22 cellular contexts compared by ENCODE assay signal in genomic region chr22:40039482-40039881, GRCh38. TPM values are rescaled to one million over a fixed set of nuclear protein-coding genes. Genes with fewer than 3 reads are reported as not detected.
"Had no signal": no experiment of that assay in that cellular context is flagged by ENCODE, and none has a peak within 500 bp of the region (broad histone marks: within the 10 kb centered on the region; RNA-seq: fewer than 3 reads in every experiment).

No MANE protein-coding gene starts in this region.

- H3K27ac ChIP-seq: foreskin keratinocyte, lower lobe of right lung, upper lobe of left lung, WERI-Rb-1 had no signal

- H3K4me3 Mint-ChIP-seq: activated CD8-positive, alpha-beta T cell treated with anti-CD3 and anti-CD28 coated beads, Interleukin-2, amount 10 ng/mL, durations not matched to agents 7 days and 5 days; activated naive CD8-positive, alpha-beta T cell; central memory CD8-positive, alpha-beta T cell; naive B cell had no signal

- H3K36me3 Mint-ChIP-seq: activated naive CD8-positive, alpha-beta T cell had no signal

- H3K4me3 ChIP-seq: adrenal gland, breast epithelium, lower lobe of right lung, upper lobe of left lung had no signal

- H3K27me3 ChIP-seq: adrenal gland, breast epithelium, upper lobe of left lung had no signal

- DNase-seq: activated CD4-positive, alpha-beta T cell treated with anti-CD3 and anti-CD28 coated beads, Interleukin-2, amount 50 U/mL, for 1 hour; activated CD4-positive, CD25-positive, alpha-beta regulatory T cell treated with anti-CD3 and anti-CD28 coated beads, Interleukin-2, amount 50 U/mL, for 72 hours; activated CD8-positive, alpha-beta T cell treated with anti-CD3 and anti-CD28 coated beads, Interleukin-2, amount 10 ng/mL, durations not matched to agents 7 days and 5 days; activated naive CD4-positive, alpha-beta T cell; adrenal gland; cortex of kidney; foreskin keratinocyte; kidney; lower lobe of right lung; mesendoderm; naive B cell; retina; stimulated activated CD4-positive, alpha-beta T cell treated with anti-CD3 and anti-CD28 coated beads, Interleukin-4, amount 100 ng/mL, for 1 hour; stimulated activated naive CD4-positive, alpha-beta T cell treated with Interleukin-2 at 50 U/mL for 16 hours; upper lobe of left lung; WERI-Rb-1 had no signal

- ATAC-seq: activated CD8-positive, alpha-beta T cell treated with anti-CD3 and anti-CD28 coated beads, Interleukin-2, amount 10 ng/mL, durations not matched to agents 7 days and 5 days; foreskin keratinocyte; left lobe of liver; lower lobe of right lung had no signal

- H3K27ac Mint-ChIP-seq: activated CD8-positive, alpha-beta T cell treated with anti-CD3 and anti-CD28 coated beads, Interleukin-2, amount 10 ng/mL, durations not matched to agents 7 days and 5 days; activated naive CD8-positive, alpha-beta T cell; activated T-helper 2 cell treated with anti-CD3 and anti-CD28 coated beads, Interferon-gamma antibody, Interleukin-2, Interleukin-4, amounts not matched to agents 10 μg/mL and 5 μg/mL and 100 μg/mL, durations not matched to agents 14 hours and 24 hours and 36 hours had no signal

- H3K9me3 ChIP-seq: adrenal gland, breast epithelium, lower lobe of right lung, upper lobe of left lung had no signal

- H3K9me3 Mint-ChIP-seq: activated T-helper 2 cell treated with anti-CD3 and anti-CD28 coated beads, Interferon-gamma antibody, Interleukin-2, Interleukin-4, amounts not matched to agents 10 μg/mL and 5 μg/mL and 100 μg/mL, durations not matched to agents 14 hours and 24 hours and 36 hours; central memory CD8-positive, alpha-beta T cell; naive B cell had no signal

- H3K36me3 ChIP-seq: adrenal gland, breast epithelium, lower lobe of right lung, upper lobe of left lung, WERI-Rb-1 had no signal

RNA-seq across cellular contexts. Expression of gene FAM83F, which starts 44.7 kb away (rescaled TPM):
- total RNA-seq: osteoblast had no signal
